In the genomic region with DNA sequence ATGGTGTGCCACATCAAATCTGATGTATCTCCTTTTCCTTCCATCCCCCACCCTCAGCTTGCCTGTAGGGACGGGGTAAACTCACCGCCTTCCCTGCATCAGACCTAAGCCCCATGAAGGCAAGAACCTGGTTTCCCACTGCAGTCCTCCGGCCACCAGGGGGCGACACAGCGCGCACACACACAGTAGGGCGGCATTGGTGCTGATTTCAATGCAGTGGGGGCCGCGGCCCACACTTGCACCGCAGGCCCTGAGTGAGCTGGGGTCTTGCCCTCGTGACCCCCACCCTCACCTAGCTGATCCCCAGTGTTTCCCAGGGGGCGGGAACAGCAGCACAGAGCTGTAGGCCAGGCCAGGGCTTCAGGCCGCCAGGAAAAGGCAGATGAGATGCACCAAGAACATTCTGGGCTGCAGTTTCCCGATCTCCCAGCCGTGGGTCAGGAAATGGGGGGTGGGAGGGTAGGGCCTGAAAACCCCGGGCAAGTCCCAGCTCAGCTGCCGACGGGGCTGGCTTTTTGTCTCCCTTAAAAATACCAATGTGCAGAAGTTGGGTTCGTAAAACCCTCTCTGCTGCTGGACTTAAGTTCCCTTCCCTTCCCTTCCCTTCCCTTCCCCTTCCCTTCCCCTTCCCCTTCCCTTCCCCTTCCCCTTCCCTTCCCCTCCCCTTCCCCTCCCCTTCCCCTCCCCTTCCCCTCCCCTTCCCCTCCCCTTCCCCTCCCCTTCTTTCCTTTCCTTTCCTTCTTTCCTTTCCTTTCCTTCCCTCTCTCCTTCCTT, we compare ENCODE assay signal across 8 cellular contexts. TPM values are rescaled to one million over a fixed set of nuclear protein-coding genes. Genes with fewer than 3 reads are reported as not detected.
DNase-seq lines count a peak whose midpoint lies in the region; ATAC-seq and TF ChIP-seq lines count a peak whose summit lies in the region.

No MANE protein-coding gene starts in this region.

- TF ChIP-seq CTCF in foreskin fibroblast (IDR thresholded peaks at IDR 0.05; ENCODE audit: low read depth, low read length), result peak; percentile 15

- H3K9me3 Mint-ChIP-seq in activated CD8-positive, alpha-beta T cell treated with anti-CD3 and anti-CD28 coated beads, Interleukin-2, amount 10 ng/mL, durations not matched to agents 7 days and 5 days (ENCODE audit: insufficient read depth), result no peaks in the 10 kb centered on the region

- H3K4me3 Mint-ChIP-seq in activated CD8-positive, alpha-beta T cell treated with anti-CD3 and anti-CD28 coated beads, Interleukin-2, amount 10 ng/mL, durations not matched to agents 7 days and 5 days, result no peak overlapping the region

- H3K36me3 Mint-ChIP-seq in activated CD8-positive, alpha-beta T cell treated with anti-CD3 and anti-CD28 coated beads, Interleukin-2, amount 10 ng/mL, durations not matched to agents 7 days and 5 days (ENCODE audit: low read depth), result no peaks in the 10 kb centered on the region

- no peak overlapping the region for H3K4me3 ChIP-seq in foreskin fibroblast (ENCODE audit: low read depth in 1 of 2, low read length in 2 of 2)

- H3K4me1 Mint-ChIP-seq in activated CD8-positive, alpha-beta T cell treated with anti-CD3 and anti-CD28 coated beads, Interleukin-2, amount 10 ng/mL, durations not matched to agents 7 days and 5 days (ENCODE audit: low read depth), result no peaks in the 10 kb centered on the region

- peak in 3 of 4 experiments; percentile 22 to 37 (median 32) for DNase-seq in activated CD4-positive, CD25-positive, alpha-beta regulatory T cell (lab: John Stamatoyannopoulos, UW)
- peak; percentile 45 for DNase-seq in activated CD8-positive, alpha-beta T cell treated with anti-CD3 and anti-CD28 coated beads, Interleukin-2, amount 10 ng/mL, durations not matched to agents 7 days and 5 days
- DNase-seq in foreskin fibroblast, result no peak
- DNase-seq in stimulated activated naive CD4-positive, alpha-beta T cell treated with Interleukin-2 at 50 U/mL for 16 hours (lab: John Stamatoyannopoulos, UW), result peak; percentile 4
- no peak for DNase-seq in NCI-H69 (lab: John Stamatoyannopoulos, UW)
- no peak for DNase-seq in dedifferentiated amniotic fluid mesenchymal stem cell (ENCODE audit: extremely low spot score)

- no peak overlapping the region for H3K27ac Mint-ChIP-seq in activated CD8-positive, alpha-beta T cell treated with anti-CD3 and anti-CD28 coated beads, Interleukin-2, amount 10 ng/mL, durations not matched to agents 7 days and 5 days

- ATAC-seq in activated CD4-positive, CD25-positive, alpha-beta regulatory T cell treated with anti-CD3 and anti-CD28 coated beads, Interleukin-2, amount 50 U/mL, for 24 hours, result no peak
- ATAC-seq in activated CD8-positive, alpha-beta T cell treated with anti-CD3 and anti-CD28 coated beads, Interleukin-2, amount 10 ng/mL, durations not matched to agents 7 days and 5 days, result no peak
- ATAC-seq in HG03159 (IDR thresholded peaks at IDR 0.05; ENCODE audit: unreplicated experiment), result no peak

- CTCF ChIA-PET in activated CD8-positive, alpha-beta T cell treated with anti-CD3 and anti-CD28 coated beads, Interleukin-2, amount 10 ng/mL, durations not matched to agents 7 days and 5 days (lab: Charles Lee), result interaction anchor here (0.6 to 2.1 kb wide), 8 partner anchors 9 to 153 kb away, joined by 3 to 8 read pairs (median 4); no protein-coding TSS in a partner anchor

- POLR2A ChIA-PET in activated CD8-positive, alpha-beta T cell treated with anti-CD3 and anti-CD28 coated beads, Interleukin-2, amount 10 ng/mL, durations not matched to agents 7 days and 5 days (lab: Charles Lee), result interaction anchor here (1.6 kb wide), 1 partner anchor 148 kb away, joined by 3 read pairs; the partner anchor contains the start of gene SARDH

- peaks cover 11% of the 10 kb centered on the region for H3K27me3 Mint-ChIP-seq in activated CD8-positive, alpha-beta T cell treated with anti-CD3 and anti-CD28 coated beads, Interleukin-2, amount 10 ng/mL, durations not matched to agents 7 days and 5 days (ENCODE audit: low read depth)

RNA-seq across cellular contexts. Expression of gene FAM163B, which starts 19.5 kb away (rescaled TPM):
- total RNA-seq in activated CD8-positive, alpha-beta T cell treated with anti-CD3 and anti-CD28 coated beads, Interleukin-2, amount 10 ng/mL, durations not matched to agents 7 days and 5 days, result not detected

RNA-seq across cellular contexts. Expression of gene DBH, which starts 46.5 kb away (rescaled TPM):
- total RNA-seq in activated CD8-positive, alpha-beta T cell treated with anti-CD3 and anti-CD28 coated beads, Interleukin-2, amount 10 ng/mL, durations not matched to agents 7 days and 5 days, result not detected

RNA-seq across cellular contexts. Expression of gene ADAMTSL2, which starts 55.1 kb away (rescaled TPM):
- total RNA-seq in activated CD8-positive, alpha-beta T cell treated with anti-CD3 and anti-CD28 coated beads, Interleukin-2, amount 10 ng/mL, durations not matched to agents 7 days and 5 days, result not detected

Comparison
In these comparisons a context has a peak if more than half of its experiments do, and no peak if none do; other contexts are left out.
1. DNase-seq: peak in activated CD4-positive, CD25-positive, alpha-beta regulatory T cell (3 of 4), activated CD8-positive, alpha-beta T cell treated with anti-CD3 and anti-CD28 coated beads, Interleukin-2, amount 10 ng/mL, durations not matched to agents 7 days and 5 days (single experiment) and stimulated activated naive CD4-positive, alpha-beta T cell treated with Interleukin-2 at 50 U/mL for 16 hours (single experiment); none in foreskin fibroblast (0 of 2), NCI-H69 (single experiment) and dedifferentiated amniotic fluid mesenchymal stem cell (single experiment).